Comparison of ENCODE assay signal across 8 cellular contexts in the genomic region with DNA sequence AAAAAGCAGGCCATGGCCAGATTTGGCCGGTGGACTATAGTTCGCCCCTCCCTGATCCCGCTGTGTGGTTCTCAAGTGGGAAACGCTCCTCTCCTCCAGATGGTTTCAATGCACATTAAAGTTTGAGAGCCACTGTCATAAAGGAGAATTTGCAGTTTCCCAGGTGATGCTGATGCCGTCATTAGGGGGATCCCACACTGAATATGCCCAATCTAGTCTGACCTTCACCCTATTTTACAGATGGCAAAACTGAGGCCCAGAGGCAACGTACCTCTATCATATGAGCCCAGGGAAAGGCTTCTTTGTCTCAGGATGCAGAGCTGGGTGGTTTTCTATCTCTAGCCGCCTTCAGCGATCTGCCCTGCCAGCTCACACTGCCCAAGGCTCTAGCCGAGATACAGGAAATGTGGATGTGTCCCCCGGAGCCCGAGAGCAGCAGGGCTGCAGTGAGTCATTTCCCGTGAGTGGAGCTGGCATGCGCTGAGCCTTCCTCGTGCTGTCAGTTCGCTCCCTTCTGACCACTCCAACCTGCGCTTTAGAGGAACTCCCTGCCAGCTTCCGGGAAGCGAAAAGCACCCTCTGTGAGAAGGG.
DNase-seq lines count a peak whose midpoint lies in the region; ATAC-seq and TF ChIP-seq lines count a peak whose summit lies in the region.

No MANE protein-coding gene starts in this region.

- H3K4me1 Mint-ChIP-seq in activated naive CD8-positive, alpha-beta T cell treated with anti-CD3 and anti-CD28 coated beads for 36 hours: peaks cover 67% of the 10 kb centered on the region

- H3K4me1 ChIP-seq in ACC112 (ENCODE audit: control insufficient read depth, insufficient read depth, low read length, unreplicated experiment) (peaks cover 47% of the 10 kb centered on the region), right atrium auricular region (peaks cover 0 to 60% of the 10 kb centered on the region in 2 donors)

- no peaks in the 10 kb centered on the region for H3K9me3 Mint-ChIP-seq in activated naive CD8-positive, alpha-beta T cell treated with anti-CD3 and anti-CD28 coated beads for 36 hours

- H2AFZ ChIP-seq in ACC112 (ENCODE audit: low read length, unreplicated experiment) (no peak overlapping the region), SU-DHL-6 (ENCODE audit: low read depth, low read length, severe bottlenecking) (no peak overlapping the region)

- peak overlapping the region; percentile 49 for H3K4me2 ChIP-seq in SU-DHL-6 (ENCODE audit: low read depth, low read length, poor library complexity, severe bottlenecking)

- H3K9ac ChIP-seq in SU-DHL-6 (ENCODE audit: low read length): no peak overlapping the region

- TF ChIP-seq CTCF in SU-DHL-6 (IDR thresholded peaks at IDR 0.05; ENCODE audit: insufficient read depth, low read length, poor library complexity, severe bottlenecking): no peak
- no peak for TF ChIP-seq CTCF in right atrium auricular region (IDR thresholded peaks at IDR 0.05)

- H3K79me2 ChIP-seq in ACC112 (ENCODE audit: control insufficient read depth, insufficient read depth, low read length, unreplicated experiment): peaks cover 12% of the 10 kb centered on the region
- no peaks in the 10 kb centered on the region for H3K79me2 ChIP-seq in SU-DHL-6 (ENCODE audit: insufficient read depth, low read length)

- no peaks in the 10 kb centered on the region for H3K36me3 ChIP-seq in ACC112 (ENCODE audit: insufficient read depth, low read length)
- H3K36me3 ChIP-seq in SU-DHL-6 (ENCODE audit: low read length): no peaks in the 10 kb centered on the region
- H3K36me3 ChIP-seq in right atrium auricular region: no peaks in the 10 kb centered on the region

- H3K9me2 ChIP-seq in SU-DHL-6 (replicated peaks; ENCODE audit: insufficient read depth, low read length): no peaks in the 10 kb centered on the region

- peak; percentile 41 for TF ChIP-seq POLR2A in GM19099 (IDR thresholded peaks at IDR 0.05; ENCODE audit: extremely low read depth, insufficient read length, low read depth)

- no peaks in the 10 kb centered on the region for H3F3A ChIP-seq in SU-DHL-6 (ENCODE audit: insufficient read depth)

- H4K20me1 ChIP-seq in SU-DHL-6 (ENCODE audit: low read depth, low read length): no peaks in the 10 kb centered on the region

- peak overlapping the region; percentile 73 for H3K27ac ChIP-seq in ACC112 (ENCODE audit: low read depth, low read length)
- H3K27ac ChIP-seq in SU-DHL-6 (ENCODE audit: low read depth, low read length): no peak overlapping the region
- H3K27ac ChIP-seq in right atrium auricular region: peak overlapping the region in 1 of 2 donors; percentile 24

- peaks cover 7% of the 10 kb centered on the region for H3K36me3 Mint-ChIP-seq in activated naive CD8-positive, alpha-beta T cell treated with anti-CD3 and anti-CD28 coated beads for 36 hours

- ATAC-seq in HG03280 (IDR thresholded peaks at IDR 0.05; ENCODE audit: unreplicated experiment): peak; percentile 57

- H3K4me3 Mint-ChIP-seq in activated naive CD8-positive, alpha-beta T cell treated with anti-CD3 and anti-CD28 coated beads for 36 hours: peak overlapping the region; percentile 90

- peak overlapping the region; percentile 98 for H3K27ac Mint-ChIP-seq in activated naive CD8-positive, alpha-beta T cell treated with anti-CD3 and anti-CD28 coated beads for 36 hours

- peak; percentile 81 for DNase-seq in activated naive CD8-positive, alpha-beta T cell treated with anti-CD3 and anti-CD28 coated beads for 36 hours
- DNase-seq in right atrium auricular region (ENCODE audit: low spot score): peak; percentile 93
- DNase-seq in stimulated activated CD4-positive, alpha-beta T cell treated with anti-CD3 and anti-CD28 coated beads, Interleukin-15, amount 100 ng/mL, for 1 hour (ENCODE audit: low read depth in 1 of 2, low spot score in 1 of 2): peak; percentile 49 to 58
- DNase-seq in NCI-H1105 treated with DMSO at 0.1 percent for 48 hours (lab: John Stamatoyannopoulos, UW): no peak

- H3K9me3 ChIP-seq in SU-DHL-6 (ENCODE audit: insufficient read depth, low read length): no peaks in the 10 kb centered on the region
- no peaks in the 10 kb centered on the region for H3K9me3 ChIP-seq in right atrium auricular region

- H3K4me3 ChIP-seq in ACC112 (ENCODE audit: low read depth, low read length) (peak overlapping the region; percentile 48), SU-DHL-6 (ENCODE audit: insufficient read depth, low read length, poor library complexity, severe bottlenecking) (no peak overlapping the region), right atrium auricular region (no peak overlapping the region)

- H3K27me3 Mint-ChIP-seq in activated naive CD8-positive, alpha-beta T cell treated with anti-CD3 and anti-CD28 coated beads for 36 hours: no peaks in the 10 kb centered on the region

- H3K27me3 ChIP-seq in ACC112 (ENCODE audit: insufficient read depth, low read length): no peaks in the 10 kb centered on the region
- no peaks in the 10 kb centered on the region for H3K27me3 ChIP-seq in SU-DHL-6 (ENCODE audit: low read length)
- no peaks in the 10 kb centered on the region for H3K27me3 ChIP-seq in right atrium auricular region
